In the genomic region with DNA sequence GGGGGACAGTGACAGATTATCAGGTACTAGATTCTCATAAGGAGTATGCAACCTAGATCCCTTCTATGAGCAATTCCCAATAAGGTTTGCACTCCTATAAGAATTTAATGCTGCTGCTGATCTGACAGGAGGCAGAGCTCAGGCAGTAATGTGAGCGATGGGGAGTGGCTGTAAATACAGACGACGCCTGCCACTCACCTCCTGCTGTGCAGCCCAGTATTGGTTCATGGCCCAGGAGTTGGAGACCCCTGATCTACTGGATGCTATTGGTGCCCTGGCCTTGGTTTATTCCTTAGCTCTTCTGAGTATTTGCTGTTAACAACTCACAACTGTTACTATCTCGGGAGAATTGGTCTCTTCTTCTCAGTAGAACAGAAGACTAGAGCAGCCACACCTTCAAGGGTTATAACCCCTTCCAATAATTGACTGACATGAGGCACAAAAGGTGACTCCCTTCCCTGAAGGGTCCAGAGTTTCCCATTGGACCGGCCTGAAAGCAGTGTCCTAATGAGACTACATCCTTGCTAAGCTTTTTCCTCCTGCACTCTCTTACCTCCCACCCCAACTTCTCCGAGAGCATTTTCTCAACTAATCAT, we compare ENCODE assay signal across 15 cellular contexts.
"Had no signal": no experiment of that assay in that cellular context is flagged by ENCODE, and none has a peak within 500 bp of the region (broad histone marks: within the 10 kb centered on the region; RNA-seq: fewer than 3 reads in every experiment).

No MANE protein-coding gene starts in this region.

- H3K9me3 Mint-ChIP-seq: activated naive CD4-positive, alpha-beta T cell treated with anti-CD3 and anti-CD28 coated beads for 36 hours; naive B cell had no signal

- H3K9me3 ChIP-seq: neutrophil, stomach, thoracic aorta, uterus had no signal

- H3K4me3 ChIP-seq: stomach, thoracic aorta, uterus had no signal

- H3K4me3 Mint-ChIP-seq: activated naive CD4-positive, alpha-beta T cell treated with anti-CD3 and anti-CD28 coated beads for 36 hours; naive B cell had no signal

- H3K36me3 ChIP-seq: neutrophil, stomach, thoracic aorta, uterus, WERI-Rb-1 had no signal

- FAIRE-seq: astrocyte had no signal

- DNase-seq: activated CD4-positive, alpha-beta T cell treated with anti-CD3 and anti-CD28 coated beads for 48 hours; activated naive CD4-positive, alpha-beta T cell treated with anti-CD3 and anti-CD28 coated beads for 36 hours; cortex of kidney; effector memory CD4-positive, alpha-beta T cell; hippocampal formation; kidney glomerular epithelial cell; naive B cell; retina; stimulated activated CD4-positive, alpha-beta T cell treated with anti-CD3 and anti-CD28 coated beads, Interleukin-4, amount 100 ng/mL, for 4 hours; uterus; WERI-Rb-1 had no signal

- H3K36me3 Mint-ChIP-seq: naive B cell had no signal

- H3K4me1 ChIP-seq: stomach, uterus had no signal

- H3K27ac ChIP-seq: neutrophil, stomach, thoracic aorta, uterus, WERI-Rb-1 had no signal

- H3K27ac Mint-ChIP-seq: activated naive CD4-positive, alpha-beta T cell treated with anti-CD3 and anti-CD28 coated beads for 36 hours; naive B cell had no signal

- H3K27me3 ChIP-seq: neutrophil, stomach, uterus had no signal

- H3K4me1 Mint-ChIP-seq: naive B cell had no signal
